8 cellular contexts compared by ENCODE assay signal in the genomic region with DNA sequence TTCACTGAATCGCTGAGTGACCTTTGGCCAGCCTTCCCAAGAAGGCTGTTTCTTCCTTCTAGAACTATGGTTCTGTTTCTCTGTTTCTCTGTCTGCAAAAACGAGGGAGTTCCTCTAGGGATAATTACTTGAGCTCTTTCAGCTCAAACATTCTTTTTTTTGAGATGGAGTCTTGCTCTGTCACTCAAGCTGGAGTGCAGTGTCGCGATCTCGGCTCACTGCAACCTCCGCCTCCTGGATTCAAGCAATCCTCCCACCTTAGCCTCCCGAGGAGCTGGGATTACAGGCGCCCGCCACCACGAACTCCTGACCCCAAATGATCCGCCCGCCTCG. TPM values are rescaled to one million over a fixed set of nuclear protein-coding genes. Genes with fewer than 3 reads are reported as not detected.
DNase-seq lines count a peak whose midpoint lies in the region; ATAC-seq and TF ChIP-seq lines count a peak whose summit lies in the region.

No MANE protein-coding gene starts in this region.

- CTCF ChIA-PET in CD4-positive, alpha-beta T cell (lab: Charles Lee), result interaction anchor here (1.2 to 1.6 kb wide), 3 partner anchors 9 to 193 kb away, joined by 3 to 5 read pairs (median 3); a partner anchor contains a TSS

- H3K36me3 Mint-ChIP-seq in CD4-positive, alpha-beta T cell (ENCODE audit: low read depth), result peaks cover 31% of the 10 kb centered on the region
- H3K36me3 Mint-ChIP-seq in neural crest cell (ENCODE audit: low read depth), result no peaks in the 10 kb centered on the region

- H3K27me3 Mint-ChIP-seq in CD4-positive, alpha-beta T cell, result peaks cover 6% of the 10 kb centered on the region
- peaks cover 21% of the 10 kb centered on the region for H3K27me3 Mint-ChIP-seq in neural crest cell (ENCODE audit: low read depth)

- H3K27me3 ChIP-seq in CD4-positive, alpha-beta T cell (ENCODE audit: control insufficient read depth, insufficient read depth, low read length), result peaks cover 7% of the 10 kb centered on the region
- H3K27me3 ChIP-seq in colonic mucosa, result no peaks in the 10 kb centered on the region

- TF ChIP-seq CTCF in CD4-positive, alpha-beta T cell (IDR thresholded peaks at IDR 0.05), result no peak
- TF ChIP-seq CTCF in LNCaP clone FGC (IDR thresholded peaks at IDR 0.05; ENCODE audit: control insufficient read depth, extremely low read depth, insufficient read depth) (no peak), colonic mucosa (IDR thresholded peaks at IDR 0.05) (no peak), neural crest cell (conservative IDR thresholded peaks at IDR 0.05) (no peak)

- POLR2A ChIA-PET in CD4-positive, alpha-beta T cell (lab: Charles Lee), result interaction anchor here (1.0 to 2.1 kb wide), 13 partner anchors 10 to 1401 kb away, joined by 3 to 28 read pairs (median 4); a partner anchor contains a TSS

- H3K4me1 Mint-ChIP-seq in CD4-positive, alpha-beta T cell (ENCODE audit: low read depth), result peaks cover 50% of the 10 kb centered on the region
- peaks cover 34% of the 10 kb centered on the region for H3K4me1 Mint-ChIP-seq in neural crest cell

- peak overlapping the region; percentile 92 for H3K27ac Mint-ChIP-seq in CD4-positive, alpha-beta T cell
- H3K27ac Mint-ChIP-seq in neural crest cell (ENCODE audit: unreplicated experiment), result peak overlapping the region; percentile 99

- no peak for DNase-seq in CD4-positive, alpha-beta T cell
- DNase-seq in LNCaP clone FGC (ENCODE audit: low read depth), result no peak
- DNase-seq in colonic mucosa, result no peak
- no peak for DNase-seq in neural crest cell (ENCODE audit: low read depth, low spot score)
- DNase-seq in NCI-H82 (lab: John Stamatoyannopoulos, UW), result no peak
- DNase-seq in islet precursor cell, result no peak

- peak overlapping the region; percentile 90 to 99 for H3K9ac ChIP-seq in colonic mucosa (ENCODE audit: low read depth in 2 of 2, low read length in 2 of 2)

- no peaks in the 10 kb centered on the region for H3K36me3 ChIP-seq in colonic mucosa

- intact Hi-C loops in CD4-positive, alpha-beta T cell (cut with DNase I, micrococcal nuclease), result loop anchor here in 1 of 2 experiments (5.0 kb wide), 1 partner anchor 124 kb away; a partner anchor contains a TSS
- intact Hi-C loops in colonic mucosa (cut with DNase I), result no loop called here

- peaks cover 19% of the 10 kb centered on the region for H3K4me1 ChIP-seq in colonic mucosa

- H3K9me3 ChIP-seq in CD4-positive, alpha-beta T cell (ENCODE audit: control insufficient read depth, low read length), result no peaks in the 10 kb centered on the region
- H3K9me3 ChIP-seq in colonic mucosa, result no peaks in the 10 kb centered on the region

- ATAC-seq in CD4-positive, alpha-beta T cell (ENCODE audit: poor library complexity), result no peak
- ATAC-seq in HG02798 (IDR thresholded peaks at IDR 0.05; ENCODE audit: poor library complexity, unreplicated experiment) (no peak), GM18907 (IDR thresholded peaks at IDR 0.05; ENCODE audit: unreplicated experiment) (no peak)

- peak overlapping the region; percentile 99 for H3K4me3 Mint-ChIP-seq in CD4-positive, alpha-beta T cell
- H3K4me3 Mint-ChIP-seq in neural crest cell, result peak overlapping the region; percentile 96

- no peaks in the 10 kb centered on the region for H3K9me3 Mint-ChIP-seq in CD4-positive, alpha-beta T cell
- H3K9me3 Mint-ChIP-seq in neural crest cell, result no peaks in the 10 kb centered on the region

- no peak overlapping the region for H3K27ac ChIP-seq in CD4-positive, alpha-beta T cell (ENCODE audit: low read depth, low read length)
- H3K27ac ChIP-seq in colonic mucosa, result peak overlapping the region; percentile 76

- H3K4me3 ChIP-seq in LNCaP clone FGC (ENCODE audit: low read depth, low read length), result peak overlapping the region; percentile 97
- H3K4me3 ChIP-seq in colonic mucosa, result peak overlapping the region; percentile 95

RNA-seq across cellular contexts. Expression of a gene that starts 0.7 kb away (rescaled TPM):
- total RNA-seq in CD4-positive, alpha-beta T cell, result 10 to 100 TPM; 31.4 to 35.3 TPM
- 100 to 1,000 TPM in 1 of 2 donors, 10 to 100 TPM in 1; 59.9 to 112 TPM for total RNA-seq in colonic mucosa
- 155 and 159 TPM in 2 replicates for total RNA-seq in neural crest cell

RNA-seq across cellular contexts. Expression of a gene that starts 15.6 kb away (rescaled TPM):
- total RNA-seq in CD4-positive, alpha-beta T cell, result 1 to 10 TPM in 1 of 2 experiments, under 1 TPM in 1; 0.81 to 2.3 TPM
- 1 to 10 TPM; 2.7 to 2.9 TPM for total RNA-seq in colonic mucosa
- total RNA-seq in neural crest cell, result 24.8 and 25.6 TPM in 2 replicates

RNA-seq across cellular contexts. Expression of a gene that starts 59.0 kb away (rescaled TPM):
- not detected for total RNA-seq in CD4-positive, alpha-beta T cell
- total RNA-seq in colonic mucosa (under 1 TPM; 0.08 to 0.35 TPM), neural crest cell (0.11 and 0.19 TPM in 2 replicates)
